Comparison of ENCODE assay signal across 1 cellular context in genomic region chr10:3784510-3785250, GRCh38.
TF ChIP-seq lines count a peak whose summit lies in the region.

TSS of gene KLF6 (minus strand) at chr10:3785209. CDS start at chr10:3785014, 195 bp downstream.

TF ChIP-seq in HEK293, 187 proteins besides CTCF, POLR2A, EP300 and RAD21 (continued from another document):
- TF ChIP-seq SP7 (tag by site-specific recombination; IDR thresholded peaks at IDR 0.05) (0 out of 2 replicates have a peak, but pooled peaks have one; percentile 25), PRDM10 (tag by site-specific recombination; IDR thresholded peaks at IDR 0.05) (peak; percentile 88), ZNF341 (tag by site-specific recombination; IDR thresholded peaks at IDR 0.05; ENCODE audit: low read depth) (peak; percentile 45; the same call in 1 of the 2 replicates), ZXDB (tag by site-specific recombination; IDR thresholded peaks at IDR 0.05) (peak; percentile 48; the same call in 1 of the 2 replicates), ZNF426 (tag by site-specific recombination; IDR thresholded peaks at IDR 0.05) (no peak), ZNF398 (tag by site-specific recombination; IDR thresholded peaks at IDR 0.05) (peak; percentile 79), ZNF324 (tag by site-specific recombination; IDR thresholded peaks at IDR 0.05) (no peak), ZBTB8A (tag by site-specific recombination; IDR thresholded peaks at IDR 0.05) (peak; percentile 63), KLF16 (tag by site-specific recombination; IDR thresholded peaks at IDR 0.05) (no peak), ZBTB1 (tag by site-specific recombination; IDR thresholded peaks at IDR 0.05) (no peak), REPIN1 (tag by site-specific recombination; IDR thresholded peaks at IDR 0.05; ENCODE audit: low read depth) (no peak), SCRT2 (tag by site-specific recombination; IDR thresholded peaks at IDR 0.05) (peak; percentile 95), YY1 (tag by site-specific recombination; IDR thresholded peaks at IDR 0.05) (0 out of 2 replicates have a peak, but pooled peaks have one; percentile 49), ZSCAN30 (tag by site-specific recombination; IDR thresholded peaks at IDR 0.05) (peak; percentile 55; the same call in 1 of the 2 replicates), SP3 (tag by site-specific recombination; IDR thresholded peaks at IDR 0.05) (0 out of 2 replicates have a peak, but pooled peaks have one; percentile 5), ZNF600 (tag by site-specific recombination; IDR thresholded peaks at IDR 0.05) (peak; percentile 66; the same call in 1 of the 2 replicates), ZNF121 (tag by site-specific recombination; IDR thresholded peaks at IDR 0.05) (0 out of 2 replicates have a peak, but pooled peaks have one; percentile 24)
- TF ChIP-seq, protein P1, sequence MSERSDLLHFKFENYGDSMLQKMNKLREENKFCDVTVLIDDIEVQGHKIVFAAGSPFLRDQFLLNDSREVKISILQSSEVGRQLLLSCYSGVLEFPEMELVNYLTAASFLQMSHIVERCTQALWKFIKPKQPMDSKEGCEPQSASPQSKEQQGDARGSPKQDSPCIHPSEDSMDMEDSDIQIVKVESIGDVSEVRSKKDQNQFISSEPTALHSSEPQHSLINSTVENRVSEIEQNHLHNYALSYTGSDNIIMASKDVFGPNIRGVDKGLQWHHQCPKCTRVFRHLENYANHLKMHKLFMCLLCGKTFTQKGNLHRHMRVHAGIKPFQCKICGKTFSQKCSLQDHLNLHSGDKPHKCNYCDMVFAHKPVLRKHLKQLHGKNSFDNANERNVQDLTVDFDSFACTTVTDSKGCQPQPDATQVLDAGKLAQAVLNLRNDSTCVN (tag by site-specific recombination; optimal IDR thresholded peaks at IDR 0.05) = peak; percentile 94
- TF ChIP-seq, protein P2, sequence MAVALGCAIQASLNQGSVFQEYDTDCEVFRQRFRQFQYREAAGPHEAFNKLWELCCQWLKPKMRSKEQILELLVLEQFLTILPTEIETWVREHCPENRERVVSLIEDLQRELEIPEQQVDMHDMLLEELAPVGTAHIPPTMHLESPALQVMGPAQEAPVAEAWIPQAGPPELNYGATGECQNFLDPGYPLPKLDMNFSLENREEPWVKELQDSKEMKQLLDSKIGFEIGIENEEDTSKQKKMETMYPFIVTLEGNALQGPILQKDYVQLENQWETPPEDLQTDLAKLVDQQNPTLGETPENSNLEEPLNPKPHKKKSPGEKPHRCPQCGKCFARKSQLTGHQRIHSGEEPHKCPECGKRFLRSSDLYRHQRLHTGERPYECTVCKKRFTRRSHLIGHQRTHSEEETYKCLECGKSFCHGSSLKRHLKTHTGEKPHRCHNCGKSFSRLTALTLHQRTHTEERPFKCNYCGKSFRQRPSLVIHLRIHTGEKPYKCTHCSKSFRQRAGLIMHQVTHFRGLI (tag by site-specific recombination; IDR thresholded peaks at IDR 0.05) = 0 out of 2 replicates have a peak, but pooled peaks have one; percentile 14
- TF ChIP-seq, protein P3, sequence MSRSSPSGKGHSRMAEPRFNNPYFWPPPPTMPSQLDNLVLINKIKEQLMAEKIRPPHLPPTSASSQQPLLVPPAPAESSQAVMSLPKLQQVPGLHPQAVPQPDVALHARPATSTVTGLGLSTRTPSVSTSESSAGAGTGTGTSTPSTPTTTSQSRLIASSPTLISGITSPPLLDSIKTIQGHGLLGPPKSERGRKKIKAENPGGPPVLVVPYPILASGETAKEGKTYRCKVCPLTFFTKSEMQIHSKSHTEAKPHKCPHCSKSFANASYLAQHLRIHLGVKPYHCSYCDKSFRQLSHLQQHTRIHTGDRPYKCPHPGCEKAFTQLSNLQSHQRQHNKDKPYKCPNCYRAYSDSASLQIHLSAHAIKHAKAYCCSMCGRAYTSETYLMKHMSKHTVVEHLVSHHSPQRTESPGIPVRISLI (tag by site-specific recombination; IDR thresholded peaks at IDR 0.05) = peak; percentile 39; the same call in 1 of the 2 replicates
